ENCODE assay signal across 1 cellular context in genomic region chr5:150428106-150428876, GRCh38.
TF ChIP-seq lines count a peak whose summit lies in the region.

No MANE protein-coding gene starts in this region.

TF ChIP-seq in GM12878, 131 proteins besides CTCF, POLR2A, EP300 and RAD21:
- no peak for TF ChIP-seq MEF2B (IDR thresholded peaks at IDR 0.05; ENCODE audit: partially characterized antibody, poor library complexity, severe bottlenecking)
- no peak for TF ChIP-seq NR2C2 (IDR thresholded peaks at IDR 0.05; ENCODE audit: borderline replicate concordance, control insufficient read depth, insufficient read length, low read depth)
- TF ChIP-seq HSF1 (IDR thresholded peaks at IDR 0.05; ENCODE audit: low read depth, low read length), result no peak
- TF ChIP-seq MTA2 (IDR thresholded peaks at IDR 0.05; ENCODE audit: low read depth), result no peak
- TF ChIP-seq SRF (IDR thresholded peaks at IDR 0.05; ENCODE audit: low read depth in 2 of 2, low read length in 2 of 2), result no peak
- no peak for TF ChIP-seq BCLAF1 (IDR thresholded peaks at IDR 0.05)
- no peak for TF ChIP-seq CHD1 (IDR thresholded peaks at IDR 0.05; ENCODE audit: low read depth, low read length)
- TF ChIP-seq ZNF384 (IDR thresholded peaks at IDR 0.05; ENCODE audit: borderline replicate concordance, low read depth, low read length), result no peak
- TF ChIP-seq TARDBP (IDR thresholded peaks at IDR 0.05; ENCODE audit: borderline replicate concordance), result no peak
- TF ChIP-seq HDGF (IDR thresholded peaks at IDR 0.05), result no peak
- TF ChIP-seq, protein P1, sequence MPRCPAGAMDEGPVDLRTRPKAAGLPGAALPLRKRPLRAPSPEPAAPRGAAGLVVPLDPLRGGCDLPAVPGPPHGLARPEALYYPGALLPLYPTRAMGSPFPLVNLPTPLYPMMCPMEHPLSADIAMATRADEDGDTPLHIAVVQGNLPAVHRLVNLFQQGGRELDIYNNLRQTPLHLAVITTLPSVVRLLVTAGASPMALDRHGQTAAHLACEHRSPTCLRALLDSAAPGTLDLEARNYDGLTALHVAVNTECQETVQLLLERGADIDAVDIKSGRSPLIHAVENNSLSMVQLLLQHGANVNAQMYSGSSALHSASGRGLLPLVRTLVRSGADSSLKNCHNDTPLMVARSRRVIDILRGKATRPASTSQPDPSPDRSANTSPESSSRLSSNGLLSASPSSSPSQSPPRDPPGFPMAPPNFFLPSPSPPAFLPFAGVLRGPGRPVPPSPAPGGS (IDR thresholded peaks at IDR 0.05; ENCODE audit: borderline replicate concordance, insufficient read depth, low read depth, low read length, poor library complexity, severe bottlenecking), result no peak
- TF ChIP-seq, protein P2, sequence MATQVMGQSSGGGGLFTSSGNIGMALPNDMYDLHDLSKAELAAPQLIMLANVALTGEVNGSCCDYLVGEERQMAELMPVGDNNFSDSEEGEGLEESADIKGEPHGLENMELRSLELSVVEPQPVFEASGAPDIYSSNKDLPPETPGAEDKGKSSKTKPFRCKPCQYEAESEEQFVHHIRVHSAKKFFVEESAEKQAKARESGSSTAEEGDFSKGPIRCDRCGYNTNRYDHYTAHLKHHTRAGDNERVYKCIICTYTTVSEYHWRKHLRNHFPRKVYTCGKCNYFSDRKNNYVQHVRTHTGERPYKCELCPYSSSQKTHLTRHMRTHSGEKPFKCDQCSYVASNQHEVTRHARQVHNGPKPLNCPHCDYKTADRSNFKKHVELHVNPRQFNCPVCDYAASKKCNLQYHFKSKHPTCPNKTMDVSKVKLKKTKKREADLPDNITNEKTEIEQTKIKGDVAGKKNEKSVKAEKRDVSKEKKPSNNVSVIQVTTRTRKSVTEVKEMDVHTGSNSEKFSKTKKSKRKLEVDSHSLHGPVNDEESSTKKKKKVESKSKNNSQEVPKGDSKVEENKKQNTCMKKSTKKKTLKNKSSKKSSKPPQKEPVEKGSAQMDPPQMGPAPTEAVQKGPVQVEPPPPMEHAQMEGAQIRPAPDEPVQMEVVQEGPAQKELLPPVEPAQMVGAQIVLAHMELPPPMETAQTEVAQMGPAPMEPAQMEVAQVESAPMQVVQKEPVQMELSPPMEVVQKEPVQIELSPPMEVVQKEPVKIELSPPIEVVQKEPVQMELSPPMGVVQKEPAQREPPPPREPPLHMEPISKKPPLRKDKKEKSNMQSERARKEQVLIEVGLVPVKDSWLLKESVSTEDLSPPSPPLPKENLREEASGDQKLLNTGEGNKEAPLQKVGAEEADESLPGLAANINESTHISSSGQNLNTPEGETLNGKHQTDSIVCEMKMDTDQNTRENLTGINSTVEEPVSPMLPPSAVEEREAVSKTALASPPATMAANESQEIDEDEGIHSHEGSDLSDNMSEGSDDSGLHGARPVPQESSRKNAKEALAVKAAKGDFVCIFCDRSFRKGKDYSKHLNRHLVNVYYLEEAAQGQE (IDR thresholded peaks at IDR 0.05; ENCODE audit: low read depth, low read length), result no peak
- no peak for TF ChIP-seq FOXM1 (IDR thresholded peaks at IDR 0.05; ENCODE audit: low read depth, low read length)
- TF ChIP-seq ELK1 (IDR thresholded peaks at IDR 0.05; ENCODE audit: low read depth, low read length), result no peak
- no peak for TF ChIP-seq ZSCAN29 (IDR thresholded peaks at IDR 0.05)
- TF ChIP-seq PML (IDR thresholded peaks at IDR 0.05; ENCODE audit: low read length), result no peak
- no peak for TF ChIP-seq TCF7 (IDR thresholded peaks at IDR 0.05; ENCODE audit: borderline replicate concordance)
